33 cellular contexts compared by ENCODE assay signal in the genomic region with DNA sequence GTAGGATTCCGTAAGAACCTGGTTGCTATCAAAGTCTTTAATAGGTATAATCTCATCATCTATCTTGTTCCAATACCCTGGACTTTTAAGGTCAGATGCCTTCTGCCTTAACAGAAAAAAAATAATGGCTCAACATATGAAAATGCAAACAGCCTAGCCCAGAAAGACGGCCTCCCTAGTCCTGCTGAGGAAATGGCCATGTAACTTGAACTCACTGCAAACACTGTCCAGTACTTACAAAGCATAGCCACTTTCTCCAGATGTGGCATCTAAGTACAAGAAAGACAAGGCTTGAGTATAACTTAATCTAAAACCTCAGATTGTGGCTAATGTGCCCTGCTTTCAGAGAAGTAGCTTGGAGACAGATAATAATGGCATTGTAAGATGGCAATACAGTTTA. TPM values are rescaled to one million over a fixed set of nuclear protein-coding genes. Genes with fewer than 3 reads are reported as not detected.
"Had no signal": no experiment of that assay in that cellular context is flagged by ENCODE, and none has a peak within 500 bp of the region (broad histone marks: within the 10 kb centered on the region; RNA-seq: fewer than 3 reads in every experiment).

No MANE protein-coding gene starts in this region.

- H3K9me3 ChIP-seq: esophagus muscularis mucosa, gastrocnemius medialis, mucosa of descending colon, neutrophil, right lobe of liver, thoracic aorta, tibial nerve, upper lobe of left lung had no signal

- H3K27ac ChIP-seq: coronary artery, esophagus muscularis mucosa, gastrocnemius medialis, neutrophil, parathyroid adenoma, right lobe of liver, thoracic aorta, tibial nerve, upper lobe of left lung had no signal

- DNase-seq: dermis blood vessel endothelial cell; effector memory CD4-positive, alpha-beta T cell; foreskin fibroblast; gastrocnemius medialis; head of caudate nucleus; kidney; mesenchymal stem cell; mucosa of descending colon; naive B cell; right lobe of liver; stimulated activated CD4-positive, alpha-beta T cell treated with anti-CD3 and anti-CD28 coated beads, Interleukin-2, amount 100 ng/mL, for 24 hours; stimulated activated CD4-positive, alpha-beta T cell treated with anti-CD3 and anti-CD28 coated beads, Interleukin-4, amount 100 ng/mL, for 24 hours; stimulated activated naive CD8-positive, alpha-beta T cell treated with anti-CD3 and anti-CD28 coated beads, Interleukin-15, Interleukin-2, amounts not matched to agents 100 U/mL and 50 U/mL, for 24 hours; substantia nigra; upper lobe of left lung had no signal

- H3K4me1 ChIP-seq: right lobe of liver had no signal

- H3K36me3 ChIP-seq: esophagus muscularis mucosa, gastrocnemius medialis, neutrophil, right lobe of liver, thoracic aorta, tibial nerve had no signal

- H2AFZ ChIP-seq: parathyroid adenoma had no signal

- H3K4me3 ChIP-seq: coronary artery, esophagus muscularis mucosa, gastrocnemius medialis, lung, mucosa of descending colon, right lobe of liver, thoracic aorta, tibial nerve, upper lobe of left lung had no signal

- H3K27me3 ChIP-seq: esophagus muscularis mucosa, gastrocnemius medialis, neutrophil, right lobe of liver, tibial nerve, upper lobe of left lung had no signal

RNA-seq across cellular contexts. Expression of a gene that starts 48.6 kb away (rescaled TPM):
- total RNA-seq: cerebellum; dermis blood vessel endothelial cell; endothelial cell of umbilical vein; epithelial cell of proximal tubule; esophagus muscularis mucosa; gastrocnemius medialis; glomerular endothelial cell; kidney; left lobe of liver; liver; lung; mesothelial cell of epicardium; mucosa of descending colon; natural killer cell treated with Interleukin-12 subunit alpha and Interleukin-12 subunit beta and Interleukin-15 and Interleukin-18, amount 100 ng/mL, for 72 hours; neural crest cell; omental fat pad; progenitor cell of endocrine pancreas; thoracic aorta; tibial nerve; upper lobe of left lung had no signal
- polyA plus RNA-seq: endothelial cell of umbilical vein, lung had no signal
